25 cellular contexts compared by ENCODE assay signal in genomic region chr7:150566123-150566522, GRCh38. TPM values are rescaled to one million over a fixed set of nuclear protein-coding genes. Genes with fewer than 3 reads are reported as not detected.
A peak's percentile ranks its signal among the peaks of the same experiment; 100 is the strongest.
DNase-seq lines count a peak whose midpoint lies in the region; ATAC-seq, FAIRE-seq and TF ChIP-seq lines count a peak whose summit lies in the region.
"Had no signal": no experiment of that assay in that cellular context is flagged by ENCODE, and none has a peak within 500 bp of the region (broad histone marks: within the 10 kb centered on the region; RNA-seq: fewer than 3 reads in every experiment).

No MANE protein-coding gene starts in this region.

- POLR2A ChIA-PET in activated CD4-positive, alpha-beta T cell treated with anti-CD3 and anti-CD28 coated beads for 36 hours (lab: Charles Lee), result interaction anchor here (0.7 kb wide), 1 partner anchor 189 kb away, joined by 4 read pairs; no protein-coding TSS in a partner anchor
- POLR2A ChIA-PET in CD8-positive, alpha-beta memory T cell (lab: Charles Lee), result interaction anchor here (1.1 kb wide), 1 partner anchor 151 kb away, joined by 3 read pairs; no protein-coding TSS in a partner anchor

- no peak for FAIRE-seq in GM19239 (lab: Jason Lieb, UNC)
- no peak for FAIRE-seq in pancreas (lab: Jason Lieb, UNC)
- FAIRE-seq: frontal cortex had no signal

- peaks cover 10% of the 10 kb centered on the region for H3K9me3 ChIP-seq in CD8-positive, alpha-beta memory T cell (ENCODE audit: low read length)
- no peaks in the 10 kb centered on the region for H3K9me3 ChIP-seq in iPS-20b (ENCODE audit: insufficient read depth, low read depth, low read length)
- H3K9me3 ChIP-seq in pancreas, result no peaks in the 10 kb centered on the region
- H3K9me3 ChIP-seq: Caco-2, esophagus muscularis mucosa, SK-N-SH had no signal

- peak overlapping the region; percentile 99 for H3K27ac Mint-ChIP-seq in activated CD4-positive, alpha-beta T cell treated with anti-CD3 and anti-CD28 coated beads for 36 hours
- peak overlapping the region in 7 of 8 donors; percentile 81 to 98 (median 92) for H3K27ac Mint-ChIP-seq in CD8-positive, alpha-beta memory T cell
- H3K27ac Mint-ChIP-seq in activated T-helper 1 cell treated with anti-CD3 and anti-CD28 coated beads, Interleukin-12 subunit alpha, Interleukin-12 subunit beta, Interleukin-2, Interleukin-4 antibody, amounts not matched to agents 30 ng/mL and 10 ng/mL and 1 ng/mL, durations not matched to agents 14 hours and 24 hours and 36 hours, result peak overlapping the region; percentile 79

- H3K36me3 Mint-ChIP-seq in activated CD4-positive, alpha-beta T cell treated with anti-CD3 and anti-CD28 coated beads for 36 hours (ENCODE audit: low read depth), result peaks cover 35% of the 10 kb centered on the region
- peaks cover 21 to 60% (median 41%) of the 10 kb centered on the region in 3 donors for H3K36me3 Mint-ChIP-seq in CD8-positive, alpha-beta memory T cell
- peaks cover 38% of the 10 kb centered on the region for H3K36me3 Mint-ChIP-seq in activated T-helper 1 cell treated with anti-CD3 and anti-CD28 coated beads, Interleukin-12 subunit alpha, Interleukin-12 subunit beta, Interleukin-2, Interleukin-4 antibody, amounts not matched to agents 30 ng/mL and 10 ng/mL and 1 ng/mL, durations not matched to agents 14 hours and 24 hours and 36 hours (ENCODE audit: low read depth)

- peaks cover 74% of the 10 kb centered on the region for H3K4me1 ChIP-seq in CD8-positive, alpha-beta memory T cell (ENCODE audit: insufficient read depth, low read length)
- peaks cover 22% of the 10 kb centered on the region for H3K4me1 ChIP-seq in iPS-20b (ENCODE audit: insufficient read depth, low read length)
- no peaks in the 10 kb centered on the region for H3K4me1 ChIP-seq in pancreas
- H3K4me1 ChIP-seq: Caco-2, esophagus muscularis mucosa had no signal

- H3K4me3 Mint-ChIP-seq in activated CD4-positive, alpha-beta T cell treated with anti-CD3 and anti-CD28 coated beads for 36 hours, result peak overlapping the region; percentile 89
- H3K4me3 Mint-ChIP-seq in CD8-positive, alpha-beta memory T cell, result peak overlapping the region; percentile 97 to 100 (median 100)
- H3K4me3 Mint-ChIP-seq in activated T-helper 1 cell treated with anti-CD3 and anti-CD28 coated beads, Interleukin-12 subunit alpha, Interleukin-12 subunit beta, Interleukin-2, Interleukin-4 antibody, amounts not matched to agents 30 ng/mL and 10 ng/mL and 1 ng/mL, durations not matched to agents 14 hours and 24 hours and 36 hours, result peak overlapping the region; percentile 96

- intact Hi-C loops in activated CD4-positive, alpha-beta T cell treated with anti-CD3 and anti-CD28 coated beads for 36 hours (cut with DNase I, micrococcal nuclease), result loop anchor here (2.0 to 10.0 kb wide), 7 partner anchors 66 to 779 kb away; partner anchors contain the start of genes FASTK (in 1 of the 2), GIMAP5 (in 1 of the 2), GIMAP6 (in 1 of the 2) and GIMAP8 (in 1 of the 2)
- intact Hi-C loops in activated T-helper 1 cell treated with anti-CD3 and anti-CD28 coated beads, Interleukin-12 subunit alpha, Interleukin-12 subunit beta, Interleukin-2, Interleukin-4 antibody, amounts not matched to agents 30 ng/mL and 10 ng/mL and 1 ng/mL, durations not matched to agents 14 hours and 24 hours and 36 hours (cut with micrococcal nuclease), result loop anchor here (1.0 to 5.0 kb wide), 2 partner anchors 10 to 189 kb away; partner anchors contain the start of gene ZNF775
- intact Hi-C loops in pancreas (cut with DNase I), result no loop called here

- H3K4me1 Mint-ChIP-seq in activated CD4-positive, alpha-beta T cell treated with anti-CD3 and anti-CD28 coated beads for 36 hours, result peaks cover 76% of the 10 kb centered on the region
- H3K4me1 Mint-ChIP-seq in CD8-positive, alpha-beta memory T cell, result peaks cover 78 to 89% (median 86%) of the 10 kb centered on the region in 3 donors
- peaks cover 93% of the 10 kb centered on the region for H3K4me1 Mint-ChIP-seq in activated T-helper 1 cell treated with anti-CD3 and anti-CD28 coated beads, Interleukin-12 subunit alpha, Interleukin-12 subunit beta, Interleukin-2, Interleukin-4 antibody, amounts not matched to agents 30 ng/mL and 10 ng/mL and 1 ng/mL, durations not matched to agents 14 hours and 24 hours and 36 hours (ENCODE audit: low read depth)

- H3K27ac ChIP-seq in CD8-positive, alpha-beta memory T cell (ENCODE audit: low read depth, low read length), result no peak overlapping the region
- no peak overlapping the region for H3K27ac ChIP-seq in iPS-20b (ENCODE audit: low read length)
- no peak overlapping the region for H3K27ac ChIP-seq in pancreas

- H3K4me3 ChIP-seq in CD8-positive, alpha-beta memory T cell (ENCODE audit: low read length), result peak overlapping the region; percentile 90
- H3K4me3 ChIP-seq in iPS-20b (ENCODE audit: low read length), result peak overlapping the region; percentile 5; the same call in 1 of the 2 replicates
- H3K4me3 ChIP-seq in pancreas, result no peak overlapping the region
- H3K4me3 ChIP-seq: esophagus muscularis mucosa had no signal

- H3K9me3 Mint-ChIP-seq in activated CD4-positive, alpha-beta T cell treated with anti-CD3 and anti-CD28 coated beads for 36 hours (ENCODE audit: low read depth), result peaks cover 12% of the 10 kb centered on the region
- H3K9me3 Mint-ChIP-seq in CD8-positive, alpha-beta memory T cell, result peaks cover 0 to 48% (median 35%) of the 10 kb centered on the region in 5 donors
- H3K9me3 Mint-ChIP-seq in activated T-helper 1 cell treated with anti-CD3 and anti-CD28 coated beads, Interleukin-12 subunit alpha, Interleukin-12 subunit beta, Interleukin-2, Interleukin-4 antibody, amounts not matched to agents 30 ng/mL and 10 ng/mL and 1 ng/mL, durations not matched to agents 14 hours and 24 hours and 36 hours, result peaks cover 13% of the 10 kb centered on the region

- no peak for TF ChIP-seq CTCF in pancreas (IDR thresholded peaks at IDR 0.05)

- no peaks in the 10 kb centered on the region for H3K27me3 ChIP-seq in CD8-positive, alpha-beta memory T cell (ENCODE audit: insufficient read depth, low read length, poor library complexity, severe bottlenecking)
- H3K27me3 ChIP-seq in iPS-20b (ENCODE audit: insufficient read depth, low read length) (no peaks in the 10 kb centered on the region), pancreas (no peaks in the 10 kb centered on the region)
- H3K27me3 ChIP-seq: esophagus muscularis mucosa had no signal

- no peak overlapping the region for H3K9ac ChIP-seq in iPS-20b (ENCODE audit: low read depth, low read length)
- H3K9ac ChIP-seq: SK-N-SH had no signal

- DNase-seq in activated CD4-positive, alpha-beta T cell treated with anti-CD3 and anti-CD28 coated beads for 36 hours, result no peak
- DNase-seq in activated CD4-positive, alpha-beta T cell treated with anti-CD3 and anti-CD28 coated beads, Interleukin-2, amount 50 U/mL, for 4 hours, result no peak
- no peak for DNase-seq in CD8-positive, alpha-beta memory T cell
- DNase-seq in activated T-helper 1 cell treated with anti-CD3 and anti-CD28 coated beads, Interleukin-12 subunit alpha, Interleukin-12 subunit beta, Interleukin-2, Interleukin-4 antibody, amounts not matched to agents 30 ng/mL and 10 ng/mL and 1 ng/mL, durations not matched to agents 14 hours and 24 hours and 36 hours (ENCODE audit: low spot score), result no peak
- no peak for DNase-seq in GM19239 (ENCODE audit: insufficient read length, low spot score)
- DNase-seq in iPS-NIHi7 (ENCODE audit: extremely low spot score), result no peak
- DNase-seq in pancreas, result no peak
- DNase-seq: activated CD4-positive, CD25-positive, alpha-beta regulatory T cell; AML-193; Caco-2; effector CD8-positive, alpha-beta T cell; Kasumi-1; NCI-H1048; NCI-H187; RPMI8226; SK-N-SH; stimulated activated CD4-positive, alpha-beta T cell treated with anti-CD3 and anti-CD28 coated beads, Interleukin-4, amount 100 ng/mL, for 4 hours; trophoblast cell had no signal

- no peak for ATAC-seq in activated CD4-positive, alpha-beta T cell treated with anti-CD3 and anti-CD28 coated beads for 36 hours
- ATAC-seq in pancreas, result no peak

- no peaks in the 10 kb centered on the region for H3K27me3 Mint-ChIP-seq in activated CD4-positive, alpha-beta T cell treated with anti-CD3 and anti-CD28 coated beads for 36 hours
- peaks cover 0 to 4% of the 10 kb centered on the region in 2 donors for H3K27me3 Mint-ChIP-seq in CD8-positive, alpha-beta memory T cell
- H3K27me3 Mint-ChIP-seq in activated T-helper 1 cell treated with anti-CD3 and anti-CD28 coated beads, Interleukin-12 subunit alpha, Interleukin-12 subunit beta, Interleukin-2, Interleukin-4 antibody, amounts not matched to agents 30 ng/mL and 10 ng/mL and 1 ng/mL, durations not matched to agents 14 hours and 24 hours and 36 hours (ENCODE audit: insufficient read depth), result no peaks in the 10 kb centered on the region

- CTCF ChIA-PET in activated CD4-positive, alpha-beta T cell treated with anti-CD3 and anti-CD28 coated beads for 36 hours (lab: Charles Lee), result no interaction called here
- CTCF ChIA-PET in CD8-positive, alpha-beta memory T cell (lab: Charles Lee), result interaction anchor here (1.0 to 4.7 kb wide), 4 partner anchors 51 to 190 kb away, joined by 4 to 25 read pairs (median 12); partner anchors contain the start of gene GIMAP7

- peaks cover 20% of the 10 kb centered on the region for H3K36me3 ChIP-seq in CD8-positive, alpha-beta memory T cell (ENCODE audit: insufficient read depth, low read length)
- no peaks in the 10 kb centered on the region for H3K36me3 ChIP-seq in iPS-20b (ENCODE audit: insufficient read depth, low read depth, low read length)
- H3K36me3 ChIP-seq in pancreas, result no peaks in the 10 kb centered on the region

- 29 to 71% methylated on average over 3 of the region's 3 CpGs for WGBS in pancreas, 2 donors

RNA-seq across cellular contexts. Expression of gene GIMAP4, which starts 1.1 kb away (rescaled TPM):
- total RNA-seq in activated CD4-positive, alpha-beta T cell treated with anti-CD3 and anti-CD28 coated beads for 36 hours, result 100 to 1,000 TPM; 109 to 135 TPM
- 10 to 100 TPM; 57.3 to 59.3 TPM for total RNA-seq in CD8-positive, alpha-beta memory T cell
- 577 TPM for polyA plus RNA-seq in CD8-positive, alpha-beta memory T cell
- total RNA-seq in activated T-helper 1 cell treated with anti-CD3 and anti-CD28 coated beads, Interleukin-12 subunit alpha, Interleukin-12 subunit beta, Interleukin-2, Interleukin-4 antibody, amounts not matched to agents 30 ng/mL and 10 ng/mL and 1 ng/mL, durations not matched to agents 14 hours and 24 hours and 36 hours, result 84.2 and 87.4 TPM in 2 replicates
- total RNA-seq in pancreas, result 10 to 100 TPM in 1 of 6 donors, 1 to 10 TPM in 5; 3.1 to 15.3 (median 4.6) TPM
- 1 to 10 TPM; 6.7 to 7.1 TPM for polyA plus RNA-seq in pancreas
- total RNA-seq: A172, Caco-2, Daoy, HT1080, osteocyte had no signal
- polyA plus RNA-seq: SK-N-SH had no signal

RNA-seq across cellular contexts. Expression of gene GIMAP7, which starts 51.5 kb away (rescaled TPM):
- total RNA-seq in activated CD4-positive, alpha-beta T cell treated with anti-CD3 and anti-CD28 coated beads for 36 hours, result 10 to 100 TPM; 34.5 to 36.9 TPM
- total RNA-seq in CD8-positive, alpha-beta memory T cell, result 10 to 100 TPM; 47.3 to 51.4 TPM
- 861 TPM for polyA plus RNA-seq in CD8-positive, alpha-beta memory T cell
- 46.9 and 55.1 TPM in 2 replicates for total RNA-seq in activated T-helper 1 cell treated with anti-CD3 and anti-CD28 coated beads, Interleukin-12 subunit alpha, Interleukin-12 subunit beta, Interleukin-2, Interleukin-4 antibody, amounts not matched to agents 30 ng/mL and 10 ng/mL and 1 ng/mL, durations not matched to agents 14 hours and 24 hours and 36 hours
- total RNA-seq in pancreas, result 1 to 10 TPM; 1.1 to 5.8 (median 3.9) TPM
- 10 to 100 TPM in 1 of 2 donors, 1 to 10 TPM in 1; 8.4 to 12.3 TPM for polyA plus RNA-seq in pancreas
- total RNA-seq: A172, Caco-2, Daoy, HT1080, osteocyte had no signal
- polyA plus RNA-seq: SK-N-SH had no signal

Comparison
In these comparisons a context has a peak if more than half of its experiments do, and no peak if none do; other contexts are left out.
1. H3K4me3 ChIP-seq: peak in CD8-positive, alpha-beta memory T cell (single experiment) and iPS-20b (single experiment); none in pancreas (0 of 4).
2. intact Hi-C loops: an anchor here in activated CD4-positive, alpha-beta T cell treated with anti-CD3 and anti-CD28 coated beads for 36 hours (2.0 to 10.0 kb wide) and activated T-helper 1 cell treated with anti-CD3 and anti-CD28 coated beads, Interleukin-12 subunit alpha, Interleukin-12 subunit beta, Interleukin-2, Interleukin-4 antibody, amounts not matched to agents 30 ng/mL and 10 ng/mL and 1 ng/mL, durations not matched to agents 14 hours and 24 hours and 36 hours (1.0 to 5.0 kb wide); none called in pancreas.
3. Peak in every context shown above with its lines, with median percentiles within 50 percentile points of each other: H3K27ac Mint-ChIP-seq and H3K4me3 Mint-ChIP-seq.